9 cellular contexts compared by ENCODE assay signal in the genomic region with DNA sequence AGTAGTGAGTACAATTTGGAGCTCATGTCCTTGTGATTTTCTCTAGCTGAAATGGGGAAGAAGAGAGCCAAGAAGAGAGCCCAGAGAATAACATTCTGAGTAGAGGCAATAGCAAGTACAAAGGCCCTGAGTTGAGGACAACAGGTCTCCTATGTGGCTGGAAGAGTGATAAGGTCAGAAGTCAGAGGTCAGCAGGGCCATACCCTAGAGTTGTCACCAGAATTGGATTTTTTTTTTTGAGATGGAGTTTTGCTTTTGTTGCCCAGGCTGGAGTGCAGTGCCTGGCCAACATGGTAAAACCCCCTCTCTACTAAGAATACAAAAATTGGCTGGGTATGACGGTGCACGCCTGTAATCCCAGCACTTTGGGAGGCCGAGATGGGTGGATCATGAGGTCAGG.
"Had no signal": no experiment of that assay in that cellular context is flagged by ENCODE, and none has a peak within 500 bp of the region (broad histone marks: within the 10 kb centered on the region; RNA-seq: fewer than 3 reads in every experiment).

No MANE protein-coding gene starts in this region.

- H3K9ac ChIP-seq: KMS-11 had no signal

- H3K27ac Mint-ChIP-seq: IgD-negative memory B cell had no signal

- H3K9me3 Mint-ChIP-seq: IgD-negative memory B cell had no signal

- H3K36me3 Mint-ChIP-seq: IgD-negative memory B cell had no signal

- H3K4me3 Mint-ChIP-seq: IgD-negative memory B cell had no signal

- FAIRE-seq: HepG2, HTR-8/SVneo had no signal

- H3K4me2 ChIP-seq: KMS-11 had no signal

- ATAC-seq: HepG2 had no signal

- DNase-seq: IMR-90, Karpas-422, KBM-7, KG1 had no signal

- H3K27ac ChIP-seq: HL-60, KMS-11 had no signal
